In the genomic region with DNA sequence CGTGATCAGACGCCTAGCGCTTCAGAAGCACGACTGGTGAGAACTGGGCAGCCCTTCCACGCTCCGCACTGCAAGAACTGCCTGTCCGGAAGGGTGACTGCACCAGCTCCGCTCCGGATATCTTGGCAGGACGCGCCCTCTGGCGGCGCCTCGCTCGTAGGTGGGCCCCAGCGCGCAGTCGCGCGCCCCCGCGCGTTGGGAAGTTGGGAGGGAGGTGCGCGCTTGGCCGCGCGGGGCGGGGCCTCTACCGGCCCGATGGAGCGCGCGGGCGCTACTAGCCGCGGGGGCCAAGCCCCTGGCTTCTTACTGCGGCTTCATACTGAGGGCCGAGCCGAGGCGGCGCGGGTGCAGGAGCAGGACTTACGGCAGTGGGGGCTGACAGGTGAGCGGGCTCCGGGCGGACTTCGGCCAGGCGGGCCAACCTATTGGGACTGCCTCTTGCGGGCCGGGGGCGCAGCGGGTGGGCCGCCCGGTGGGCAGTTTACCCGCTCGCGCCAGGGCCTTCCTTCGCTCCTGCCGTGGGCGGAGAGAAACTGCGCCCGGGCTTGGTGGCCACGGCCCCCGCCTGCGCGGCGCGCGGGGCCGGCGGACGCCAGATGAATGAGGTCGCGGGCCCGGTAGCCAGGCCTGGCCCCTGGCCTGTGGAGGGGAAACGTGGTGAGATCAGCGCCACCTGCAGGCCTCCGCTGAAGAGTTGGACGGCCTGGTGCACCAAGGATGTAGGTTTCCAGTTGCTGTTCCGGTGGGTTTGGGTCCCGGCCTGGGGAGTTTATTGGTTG, we compare ENCODE assay signal across 1 cellular context.
TF ChIP-seq lines count a peak whose summit lies in the region.

A gene (plus strand): TSS at position 236 of the 779 bp plus-strand sequence. CDS start 20 bp downstream, at position 256.

TF ChIP-seq in HEK293, 187 proteins besides CTCF, POLR2A, EP300 and RAD21 (continued from another document and continues in another):
- TF ChIP-seq ZNF140 (tag by site-specific recombination; IDR thresholded peaks at IDR 0.05) (no peak), ZNF169 (tag by site-specific recombination; IDR thresholded peaks at IDR 0.05) (no peak), ZFP69B (tag by site-specific recombination; IDR thresholded peaks at IDR 0.05) (peak; percentile 100), ZNF785 (tag by site-specific recombination; IDR thresholded peaks at IDR 0.05) (no peak), ZNF48 (tag by site-specific recombination; IDR thresholded peaks at IDR 0.05) (no peak), ZNF585B (tag by site-specific recombination; IDR thresholded peaks at IDR 0.05) (no peak), ZNF529 (tag by site-specific recombination; IDR thresholded peaks at IDR 0.05; ENCODE audit: insufficient replicate concordance) (no peak), ZNF701 (tag by site-specific recombination; IDR thresholded peaks at IDR 0.05) (no peak), ZNF354C (tag by site-specific recombination; IDR thresholded peaks at IDR 0.05; ENCODE audit: borderline replicate concordance, low read depth) (no peak), RBAK (tag by site-specific recombination; IDR thresholded peaks at IDR 0.05) (no peak), ZNF792 (tag by site-specific recombination; IDR thresholded peaks at IDR 0.05) (no peak), ZFP3 (tag by site-specific recombination; IDR thresholded peaks at IDR 0.05; ENCODE audit: low read depth) (no peak), ZNF404 (tag by site-specific recombination; IDR thresholded peaks at IDR 0.05) (no peak), OSR2 (tag by site-specific recombination; IDR thresholded peaks at IDR 0.05) (peak; percentile 54; the same call in 1 of the 2 replicates), EGR2 (tag by site-specific recombination; IDR thresholded peaks at IDR 0.05; ENCODE audit: low read depth) (peak; percentile 87), ZNF138 (tag by site-specific recombination; IDR thresholded peaks at IDR 0.05; ENCODE audit: borderline replicate concordance) (no peak), KLF7 (tag by site-specific recombination; IDR thresholded peaks at IDR 0.05; ENCODE audit: borderline replicate concordance) (no peak), ZNF248 (tag by site-specific recombination; IDR thresholded peaks at IDR 0.05) (no peak), BCL11A (tag by site-specific recombination; IDR thresholded peaks at IDR 0.05; ENCODE audit: low read depth) (no peak), ZSCAN16 (tag by site-specific recombination; IDR thresholded peaks at IDR 0.05) (no peak), ZNF423 (tag by site-specific recombination; IDR thresholded peaks at IDR 0.05) (no peak), ZFP41 (tag by site-specific recombination; IDR thresholded peaks at IDR 0.05; ENCODE audit: borderline replicate concordance) (no peak), ZNF335 (tag by site-specific recombination; conservative IDR thresholded peaks at IDR 0.05) (peak; percentile 85), ZBTB17 (tag by site-specific recombination; IDR thresholded peaks at IDR 0.05) (peak; percentile 9), GFI1B (tag by site-specific recombination; IDR thresholded peaks at IDR 0.05) (no peak), ZNF274 (IDR thresholded peaks at IDR 0.05; ENCODE audit: low read length) (no peak), ZNF274 (tag by site-specific recombination; IDR thresholded peaks at IDR 0.05; ENCODE audit: borderline replicate concordance) (no peak), SP3 (tag by site-specific recombination; IDR thresholded peaks at IDR 0.05) (peak; percentile 66), SCRT2 (tag by site-specific recombination; IDR thresholded peaks at IDR 0.05) (no peak), TCF7L2 (IDR thresholded peaks at IDR 0.05; ENCODE audit: borderline replicate concordance, low read depth, low read length) (no peak), ZNF121 (tag by site-specific recombination; IDR thresholded peaks at IDR 0.05) (no peak), ZXDB (tag by site-specific recombination; IDR thresholded peaks at IDR 0.05) (peak; percentile 72), ZNF670 (tag by site-specific recombination; IDR thresholded peaks at IDR 0.05; ENCODE audit: low read depth) (no peak), ZNF19 (tag by site-specific recombination; IDR thresholded peaks at IDR 0.05; ENCODE audit: low read depth) (no peak), ZNF664 (tag by site-specific recombination; IDR thresholded peaks at IDR 0.05) (no peak), GLIS2 (tag by site-specific recombination; IDR thresholded peaks at IDR 0.05) (peak; percentile 75), HOXC10 (CRISPR knock-in tag; IDR thresholded peaks at IDR 0.05) (no peak), ZNF837 (tag by site-specific recombination; IDR thresholded peaks at IDR 0.05) (no peak), ZNF677 (tag by site-specific recombination; IDR thresholded peaks at IDR 0.05) (no peak), KLF10 (tag by site-specific recombination; IDR thresholded peaks at IDR 0.05) (peak; percentile 63; the same call in 1 of the 2 replicates), ZNF16 (tag by site-specific recombination; IDR thresholded peaks at IDR 0.05; ENCODE audit: low read depth) (no peak), ZNF416 (tag by site-specific recombination; IDR thresholded peaks at IDR 0.05) (no peak), ZNF776 (tag by site-specific recombination; IDR thresholded peaks at IDR 0.05; ENCODE audit: borderline replicate concordance) (no peak), ZNF621 (tag by site-specific recombination; IDR thresholded peaks at IDR 0.05) (no peak), KLF16 (tag by site-specific recombination; IDR thresholded peaks at IDR 0.05) (no peak), ZNF214 (tag by site-specific recombination; IDR thresholded peaks at IDR 0.05; ENCODE audit: borderline replicate concordance) (no peak)
- TF ChIP-seq, protein P1, sequence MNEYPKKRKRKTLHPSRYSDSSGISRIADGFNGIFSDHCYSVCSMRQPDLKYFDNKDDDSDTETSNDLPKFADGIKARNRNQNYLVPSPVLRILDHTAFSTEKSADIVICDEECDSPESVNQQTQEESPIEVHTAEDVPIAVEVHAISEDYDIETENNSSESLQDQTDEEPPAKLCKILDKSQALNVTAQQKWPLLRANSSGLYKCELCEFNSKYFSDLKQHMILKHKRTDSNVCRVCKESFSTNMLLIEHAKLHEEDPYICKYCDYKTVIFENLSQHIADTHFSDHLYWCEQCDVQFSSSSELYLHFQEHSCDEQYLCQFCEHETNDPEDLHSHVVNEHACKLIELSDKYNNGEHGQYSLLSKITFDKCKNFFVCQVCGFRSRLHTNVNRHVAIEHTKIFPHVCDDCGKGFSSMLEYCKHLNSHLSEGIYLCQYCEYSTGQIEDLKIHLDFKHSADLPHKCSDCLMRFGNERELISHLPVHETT (tag by site-specific recombination; IDR thresholded peaks at IDR 0.05): no peak
- TF ChIP-seq, protein P2, sequence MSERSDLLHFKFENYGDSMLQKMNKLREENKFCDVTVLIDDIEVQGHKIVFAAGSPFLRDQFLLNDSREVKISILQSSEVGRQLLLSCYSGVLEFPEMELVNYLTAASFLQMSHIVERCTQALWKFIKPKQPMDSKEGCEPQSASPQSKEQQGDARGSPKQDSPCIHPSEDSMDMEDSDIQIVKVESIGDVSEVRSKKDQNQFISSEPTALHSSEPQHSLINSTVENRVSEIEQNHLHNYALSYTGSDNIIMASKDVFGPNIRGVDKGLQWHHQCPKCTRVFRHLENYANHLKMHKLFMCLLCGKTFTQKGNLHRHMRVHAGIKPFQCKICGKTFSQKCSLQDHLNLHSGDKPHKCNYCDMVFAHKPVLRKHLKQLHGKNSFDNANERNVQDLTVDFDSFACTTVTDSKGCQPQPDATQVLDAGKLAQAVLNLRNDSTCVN (tag by site-specific recombination; optimal IDR thresholded peaks at IDR 0.05): peak; percentile 97
- TF ChIP-seq, protein P3, sequence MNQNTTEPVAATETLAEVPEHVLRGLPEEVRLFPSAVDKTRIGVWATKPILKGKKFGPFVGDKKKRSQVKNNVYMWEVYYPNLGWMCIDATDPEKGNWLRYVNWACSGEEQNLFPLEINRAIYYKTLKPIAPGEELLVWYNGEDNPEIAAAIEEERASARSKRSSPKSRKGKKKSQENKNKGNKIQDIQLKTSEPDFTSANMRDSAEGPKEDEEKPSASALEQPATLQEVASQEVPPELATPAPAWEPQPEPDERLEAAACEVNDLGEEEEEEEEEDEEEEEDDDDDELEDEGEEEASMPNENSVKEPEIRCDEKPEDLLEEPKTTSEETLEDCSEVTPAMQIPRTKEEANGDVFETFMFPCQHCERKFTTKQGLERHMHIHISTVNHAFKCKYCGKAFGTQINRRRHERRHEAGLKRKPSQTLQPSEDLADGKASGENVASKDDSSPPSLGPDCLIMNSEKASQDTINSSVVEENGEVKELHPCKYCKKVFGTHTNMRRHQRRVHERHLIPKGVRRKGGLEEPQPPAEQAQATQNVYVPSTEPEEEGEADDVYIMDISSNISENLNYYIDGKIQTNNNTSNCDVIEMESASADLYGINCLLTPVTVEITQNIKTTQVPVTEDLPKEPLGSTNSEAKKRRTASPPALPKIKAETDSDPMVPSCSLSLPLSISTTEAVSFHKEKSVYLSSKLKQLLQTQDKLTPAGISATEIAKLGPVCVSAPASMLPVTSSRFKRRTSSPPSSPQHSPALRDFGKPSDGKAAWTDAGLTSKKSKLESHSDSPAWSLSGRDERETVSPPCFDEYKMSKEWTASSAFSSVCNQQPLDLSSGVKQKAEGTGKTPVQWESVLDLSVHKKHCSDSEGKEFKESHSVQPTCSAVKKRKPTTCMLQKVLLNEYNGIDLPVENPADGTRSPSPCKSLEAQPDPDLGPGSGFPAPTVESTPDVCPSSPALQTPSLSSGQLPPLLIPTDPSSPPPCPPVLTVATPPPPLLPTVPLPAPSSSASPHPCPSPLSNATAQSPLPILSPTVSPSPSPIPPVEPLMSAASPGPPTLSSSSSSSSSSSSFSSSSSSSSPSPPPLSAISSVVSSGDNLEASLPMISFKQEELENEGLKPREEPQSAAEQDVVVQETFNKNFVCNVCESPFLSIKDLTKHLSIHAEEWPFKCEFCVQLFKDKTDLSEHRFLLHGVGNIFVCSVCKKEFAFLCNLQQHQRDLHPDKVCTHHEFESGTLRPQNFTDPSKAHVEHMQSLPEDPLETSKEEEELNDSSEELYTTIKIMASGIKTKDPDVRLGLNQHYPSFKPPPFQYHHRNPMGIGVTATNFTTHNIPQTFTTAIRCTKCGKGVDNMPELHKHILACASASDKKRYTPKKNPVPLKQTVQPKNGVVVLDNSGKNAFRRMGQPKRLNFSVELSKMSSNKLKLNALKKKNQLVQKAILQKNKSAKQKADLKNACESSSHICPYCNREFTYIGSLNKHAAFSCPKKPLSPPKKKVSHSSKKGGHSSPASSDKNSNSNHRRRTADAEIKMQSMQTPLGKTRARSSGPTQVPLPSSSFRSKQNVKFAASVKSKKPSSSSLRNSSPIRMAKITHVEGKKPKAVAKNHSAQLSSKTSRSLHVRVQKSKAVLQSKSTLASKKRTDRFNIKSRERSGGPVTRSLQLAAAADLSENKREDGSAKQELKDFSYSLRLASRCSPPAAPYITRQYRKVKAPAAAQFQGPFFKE (tag by site-specific recombination; IDR thresholded peaks at IDR 0.05; ENCODE audit: borderline replicate concordance): no peak
- TF ChIP-seq, protein P4, sequence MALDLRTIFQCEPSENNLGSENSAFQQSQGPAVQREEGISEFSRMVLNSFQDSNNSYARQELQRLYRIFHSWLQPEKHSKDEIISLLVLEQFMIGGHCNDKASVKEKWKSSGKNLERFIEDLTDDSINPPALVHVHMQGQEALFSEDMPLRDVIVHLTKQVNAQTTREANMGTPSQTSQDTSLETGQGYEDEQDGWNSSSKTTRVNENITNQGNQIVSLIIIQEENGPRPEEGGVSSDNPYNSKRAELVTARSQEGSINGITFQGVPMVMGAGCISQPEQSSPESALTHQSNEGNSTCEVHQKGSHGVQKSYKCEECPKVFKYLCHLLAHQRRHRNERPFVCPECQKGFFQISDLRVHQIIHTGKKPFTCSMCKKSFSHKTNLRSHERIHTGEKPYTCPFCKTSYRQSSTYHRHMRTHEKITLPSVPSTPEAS (tag by site-specific recombination; IDR thresholded peaks at IDR 0.05): no peak
- TF ChIP-seq, protein P5, sequence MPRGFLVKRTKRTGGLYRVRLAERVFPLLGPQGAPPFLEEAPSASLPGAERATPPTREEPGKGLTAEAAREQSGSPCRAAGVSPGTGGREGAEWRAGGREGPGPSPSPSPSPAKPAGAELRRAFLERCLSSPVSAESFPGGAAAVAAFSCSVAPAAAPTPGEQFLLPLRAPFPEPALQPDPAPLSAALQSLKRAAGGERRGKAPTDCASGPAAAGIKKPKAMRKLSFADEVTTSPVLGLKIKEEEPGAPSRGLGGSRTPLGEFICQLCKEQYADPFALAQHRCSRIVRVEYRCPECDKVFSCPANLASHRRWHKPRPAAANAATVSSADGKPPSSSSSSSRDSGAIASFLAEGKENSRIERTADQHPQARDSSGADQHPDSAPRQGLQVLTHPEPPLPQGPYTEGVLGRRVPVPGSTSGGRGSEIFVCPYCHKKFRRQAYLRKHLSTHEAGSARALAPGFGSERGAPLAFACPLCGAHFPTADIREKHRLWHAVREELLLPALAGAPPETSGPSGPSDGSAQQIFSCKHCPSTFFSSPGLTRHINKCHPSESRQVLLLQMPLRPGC (tag by site-specific recombination; IDR thresholded peaks at IDR 0.05): no peak
- TF ChIP-seq, protein P6, sequence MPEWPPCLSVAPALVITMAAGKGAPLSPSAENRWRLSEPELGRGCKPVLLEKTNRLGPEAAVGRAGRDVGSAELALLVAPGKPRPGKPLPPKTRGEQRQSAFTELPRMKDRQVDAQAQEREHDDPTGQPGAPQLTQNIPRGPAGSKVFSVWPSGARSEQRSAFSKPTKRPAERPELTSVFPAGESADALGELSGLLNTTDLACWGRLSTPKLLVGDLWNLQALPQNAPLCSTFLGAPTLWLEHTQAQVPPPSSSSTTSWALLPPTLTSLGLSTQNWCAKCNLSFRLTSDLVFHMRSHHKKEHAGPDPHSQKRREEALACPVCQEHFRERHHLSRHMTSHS (tag by site-specific recombination; IDR thresholded peaks at IDR 0.05): no peak
- TF ChIP-seq, protein P7, sequence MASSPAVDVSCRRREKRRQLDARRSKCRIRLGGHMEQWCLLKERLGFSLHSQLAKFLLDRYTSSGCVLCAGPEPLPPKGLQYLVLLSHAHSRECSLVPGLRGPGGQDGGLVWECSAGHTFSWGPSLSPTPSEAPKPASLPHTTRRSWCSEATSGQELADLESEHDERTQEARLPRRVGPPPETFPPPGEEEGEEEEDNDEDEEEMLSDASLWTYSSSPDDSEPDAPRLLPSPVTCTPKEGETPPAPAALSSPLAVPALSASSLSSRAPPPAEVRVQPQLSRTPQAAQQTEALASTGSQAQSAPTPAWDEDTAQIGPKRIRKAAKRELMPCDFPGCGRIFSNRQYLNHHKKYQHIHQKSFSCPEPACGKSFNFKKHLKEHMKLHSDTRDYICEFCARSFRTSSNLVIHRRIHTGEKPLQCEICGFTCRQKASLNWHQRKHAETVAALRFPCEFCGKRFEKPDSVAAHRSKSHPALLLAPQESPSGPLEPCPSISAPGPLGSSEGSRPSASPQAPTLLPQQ (tag by site-specific recombination; IDR thresholded peaks at IDR 0.05): peak; percentile 100
- TF ChIP-seq, protein P8, sequence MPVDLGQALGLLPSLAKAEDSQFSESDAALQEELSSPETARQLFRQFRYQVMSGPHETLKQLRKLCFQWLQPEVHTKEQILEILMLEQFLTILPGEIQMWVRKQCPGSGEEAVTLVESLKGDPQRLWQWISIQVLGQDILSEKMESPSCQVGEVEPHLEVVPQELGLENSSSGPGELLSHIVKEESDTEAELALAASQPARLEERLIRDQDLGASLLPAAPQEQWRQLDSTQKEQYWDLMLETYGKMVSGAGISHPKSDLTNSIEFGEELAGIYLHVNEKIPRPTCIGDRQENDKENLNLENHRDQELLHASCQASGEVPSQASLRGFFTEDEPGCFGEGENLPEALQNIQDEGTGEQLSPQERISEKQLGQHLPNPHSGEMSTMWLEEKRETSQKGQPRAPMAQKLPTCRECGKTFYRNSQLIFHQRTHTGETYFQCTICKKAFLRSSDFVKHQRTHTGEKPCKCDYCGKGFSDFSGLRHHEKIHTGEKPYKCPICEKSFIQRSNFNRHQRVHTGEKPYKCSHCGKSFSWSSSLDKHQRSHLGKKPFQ (tag by site-specific recombination; IDR thresholded peaks at IDR 0.05): peak; percentile 98
